ENCODE assay signal across 21 cellular contexts in the genomic region with DNA sequence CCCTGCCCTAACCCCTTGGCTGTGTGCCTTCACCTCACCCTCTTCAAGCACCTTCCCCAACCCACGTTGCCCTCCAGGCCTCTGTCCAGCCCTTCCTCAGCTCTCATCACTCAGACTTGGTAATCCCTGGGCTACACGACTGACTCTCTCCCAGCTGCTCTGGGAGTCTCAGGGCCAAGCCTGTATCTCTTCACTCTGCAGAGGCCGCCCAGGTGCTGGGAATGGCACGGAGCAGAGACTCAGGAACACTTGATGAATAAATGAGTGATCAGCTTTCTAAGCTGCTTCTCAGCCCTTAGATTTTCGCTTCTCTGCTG. TPM values are rescaled to one million over a fixed set of nuclear protein-coding genes. Genes with fewer than 3 reads are reported as not detected.
DNase-seq lines count a peak whose midpoint lies in the region; ATAC-seq and TF ChIP-seq lines count a peak whose summit lies in the region.
"Had no signal": no experiment of that assay in that cellular context is flagged by ENCODE, and none has a peak within 500 bp of the region (broad histone marks: within the 10 kb centered on the region; RNA-seq: fewer than 3 reads in every experiment).

No MANE protein-coding gene starts in this region.

- no peak overlapping the region for H2AK5ac ChIP-seq in H9 (ENCODE audit: insufficient read length, low read length)

- no peak overlapping the region for H3K23ac ChIP-seq in H9 (ENCODE audit: insufficient read length, low read depth, low read length)

- no peak overlapping the region for H4K8ac ChIP-seq in H9 (replicated peaks; ENCODE audit: insufficient read length, low read depth, low read length)

- H2BK12ac ChIP-seq in H9 (ENCODE audit: insufficient read length, low read depth, low read length), result no peak overlapping the region

- 0 out of 7 replicates have a peak, but pooled peaks cover 0 to 3% (median 0%) of the 10 kb centered on the region in 3 experiments for H3K36me3 Mint-ChIP-seq in H9 (ENCODE audit: insufficient read depth in 1 of 3, low read depth in 3 of 3)
- H3K36me3 Mint-ChIP-seq in neural progenitor cell, result no peaks in the 10 kb centered on the region

- WGBS in H9 (ENCODE audit: extremely low coverage, insufficient read length, low lambda C conversion rate), result no CpG with 5 or more reads among the region's 5 CpGs

- DNase-seq in H9 (no peak), WERI-Rb-1 (peak; percentile 52), neural progenitor cell (ENCODE audit: low spot score) (no peak), upper lobe of right lung (peak; percentile 37), LoVo (ENCODE audit: low spot score) (no peak), hippocampal formation (lab: John Stamatoyannopoulos, UW) (no peak)
- DNase-seq: C1 segment of cervical spinal cord, DMS79, H7, Kasumi-1, MM.1S, NCI-H1092 treated with DMSO at 0.1 percent for 48 hours, NCI-H146, NCI-H2029 treated with DMSO at 0.1 percent for 48 hours, NCI-H2171 treated with DMSO at 0.1 percent for 48 hours, NCI-H446 treated with DMSO at 0.1 percent for 48 hours, PC-3 had no signal

- no peak overlapping the region for H3K4ac ChIP-seq in H9 (ENCODE audit: low read depth, low read length)

- intact Hi-C loops in upper lobe of right lung (cut with DNase I), result no loop called here

- H3K9me3 Mint-ChIP-seq in H9, result no peaks in the 10 kb centered on the region; a peak in 1 of 5 replicates
- H3K9me3 Mint-ChIP-seq in neural progenitor cell, result no peaks in the 10 kb centered on the region

- no peak overlapping the region for H3T11ph ChIP-seq in H9 (ENCODE audit: low read length)

- H3K27ac ChIP-seq in H9 (ENCODE audit: insufficient read length, low read depth, low read length), result no peak overlapping the region
- peak overlapping the region; percentile 11 for H3K27ac ChIP-seq in WERI-Rb-1
- no peak overlapping the region for H3K27ac ChIP-seq in neural progenitor cell
- H3K27ac ChIP-seq in upper lobe of right lung, result no peak overlapping the region
- H3K27ac ChIP-seq: RWPE1 had no signal

- H3F3A ChIP-seq in neural progenitor cell (ENCODE audit: low read depth), result peaks cover 66% of the 10 kb centered on the region

- H3K9ac ChIP-seq in H9 (ENCODE audit: extremely low read depth, insufficient read length, low read length), result no peak overlapping the region
- no peak overlapping the region for H3K9ac ChIP-seq in neural progenitor cell

- no peak overlapping the region for H3K4me3 ChIP-seq in WERI-Rb-1 (ENCODE audit: low read depth, low read length)
- H3K4me3 ChIP-seq in neural progenitor cell, result no peak overlapping the region
- no peak overlapping the region for H3K4me3 ChIP-seq in upper lobe of right lung

- no peak overlapping the region; the same call in 1 of the 2 replicates for H3K14ac ChIP-seq in H9 (ENCODE audit: insufficient read depth, low read length)

- H2BK120ac ChIP-seq in H9 (ENCODE audit: low read depth, low read length, poor library complexity, severe bottlenecking), result no peak overlapping the region

- ATAC-seq in upper lobe of right lung (no peak), HG03280 (IDR thresholded peaks at IDR 0.05; ENCODE audit: unreplicated experiment) (no peak)
- ATAC-seq: PC-3 had no signal

- H2BK5ac ChIP-seq in H9 (ENCODE audit: insufficient read length, low read length), result no peak overlapping the region

- no peak overlapping the region for H4K91ac ChIP-seq in H9 (ENCODE audit: insufficient read length, low read depth, low read length)

- H3K27ac Mint-ChIP-seq in H9 (peak overlapping the region; percentile 3 to 60 (median 44); a peak in 3 of 7 replicates), neural progenitor cell (peak overlapping the region; percentile 97)
- H3K27ac Mint-ChIP-seq: IgD-negative memory B cell had no signal

- H3K4me3 Mint-ChIP-seq in H9 (peak overlapping the region in 1 of 2 experiments; percentile 30; a peak in 1 of 5 replicates), neural progenitor cell (peak overlapping the region; percentile 33)
- H3K4me3 Mint-ChIP-seq: IgD-negative memory B cell had no signal

- H2BK15ac ChIP-seq in H9 (ENCODE audit: low read depth, low read length), result no peak overlapping the region

- H3K56ac ChIP-seq in H9 (ENCODE audit: insufficient read length, low read depth, low read length), result no peak overlapping the region

- H2BK20ac ChIP-seq in H9 (ENCODE audit: low read depth, low read length, poor library complexity, severe bottlenecking), result no peak overlapping the region

- H3K4me2 ChIP-seq in H9 (ENCODE audit: insufficient read depth, insufficient read length, low read length) (no peak overlapping the region), neural progenitor cell (no peak overlapping the region)

- H3K27me3 ChIP-seq in H9 (ENCODE audit: insufficient read depth, low read length), result no peaks in the 10 kb centered on the region
- H3K27me3 ChIP-seq in WERI-Rb-1 (ENCODE audit: insufficient read depth, low read depth, severe bottlenecking), result no peaks in the 10 kb centered on the region
- no peaks in the 10 kb centered on the region for H3K27me3 ChIP-seq in neural progenitor cell
- H3K27me3 ChIP-seq in upper lobe of right lung, result no peaks in the 10 kb centered on the region

- H3K23me2 ChIP-seq in H9 (ENCODE audit: insufficient read length, low read depth, low read length, poor library complexity, severe bottlenecking), result no peaks in the 10 kb centered on the region

- H3K27me3 Mint-ChIP-seq in H9 (ENCODE audit: low read depth) (peaks cover 8% of the 10 kb centered on the region), neural progenitor cell (ENCODE audit: insufficient read depth, low read depth) (peaks cover 14% of the 10 kb centered on the region)

- H3K9me3 ChIP-seq in H9 (ENCODE audit: control insufficient read depth, low read depth, low read length), result no peaks in the 10 kb centered on the region
- no peaks in the 10 kb centered on the region for H3K9me3 ChIP-seq in WERI-Rb-1 (ENCODE audit: severe bottlenecking)
- H3K9me3 ChIP-seq in neural progenitor cell (ENCODE audit: low read depth), result no peaks in the 10 kb centered on the region
- H3K9me3 ChIP-seq in upper lobe of right lung, result no peaks in the 10 kb centered on the region

- H3K36me3 ChIP-seq in WERI-Rb-1, result no peaks in the 10 kb centered on the region
- H3K36me3 ChIP-seq in neural progenitor cell, result no peaks in the 10 kb centered on the region
- no peaks in the 10 kb centered on the region for H3K36me3 ChIP-seq in upper lobe of right lung

- H4K5ac ChIP-seq in H9 (ENCODE audit: insufficient read length, low read depth, low read length), result no peak overlapping the region

- no peak for TF ChIP-seq CTCF in H9 (conservative IDR thresholded peaks at IDR 0.05)
- TF ChIP-seq CTCF in WERI-Rb-1 (IDR thresholded peaks at IDR 0.05; ENCODE audit: low read depth, low read length), result no peak
- no peak for TF ChIP-seq CTCF in neural progenitor cell (IDR thresholded peaks at IDR 0.05)
- TF ChIP-seq CTCF in upper lobe of right lung (IDR thresholded peaks at IDR 0.05), result no peak

- peaks cover 3% of the 10 kb centered on the region for H3K4me1 ChIP-seq in H9 (ENCODE audit: insufficient read depth, low read length)
- H3K4me1 ChIP-seq in neural progenitor cell, result peaks cover 73% of the 10 kb centered on the region
- no peaks in the 10 kb centered on the region for H3K4me1 ChIP-seq in upper lobe of right lung

- no peaks in the 10 kb centered on the region for H3K79me1 ChIP-seq in H9 (ENCODE audit: insufficient read depth, low read depth, low read length, poor library complexity, severe bottlenecking)

- H4K20me1 ChIP-seq in H9 (ENCODE audit: control insufficient read depth, insufficient read depth, insufficient read length), result no peaks in the 10 kb centered on the region
- peaks cover under 1% of the 10 kb centered on the region for H4K20me1 ChIP-seq in neural progenitor cell (ENCODE audit: low read depth)

- H3K18ac ChIP-seq in H9 (ENCODE audit: insufficient read length, low read depth, low read length), result no peak overlapping the region

- H2AFZ ChIP-seq in H9 (ENCODE audit: low read length) (no peak overlapping the region), neural progenitor cell (replicated peaks) (no peak overlapping the region)

- peaks cover 55 to 70% of the 10 kb centered on the region in 2 experiments for H3K4me1 Mint-ChIP-seq in H9
- peaks cover 86% of the 10 kb centered on the region for H3K4me1 Mint-ChIP-seq in neural progenitor cell

- H3K79me2 ChIP-seq in H9 (ENCODE audit: insufficient read depth, low read length) (no peaks in the 10 kb centered on the region), neural progenitor cell (ENCODE audit: low read depth) (no peaks in the 10 kb centered on the region)

RNA-seq across cellular contexts. Expression of a gene that starts 15.1 kb away (rescaled TPM):
- total RNA-seq in H9 (2021) (0.59 and 0.75 TPM in 2 replicates), neural progenitor cell (ENCODE audit: low replicate concordance) (0.77 and 1.1 TPM in 2 replicates), upper lobe of right lung (1.3 TPM)
- total RNA-seq: A673 had no signal

RNA-seq across cellular contexts. Expression of a gene that starts 24.0 kb away (rescaled TPM):
- total RNA-seq in H9 (2021), result 2.6 and 2.9 TPM in 2 replicates
- 0.32 and 1.2 TPM in 2 replicates for total RNA-seq in neural progenitor cell (ENCODE audit: low replicate concordance)
- total RNA-seq in upper lobe of right lung, result 1.6 TPM

Comparison
In these comparisons a context has a peak if more than half of its experiments do, and no peak if none do; other contexts are left out.
1. DNase-seq: peak in WERI-Rb-1 (single experiment) and upper lobe of right lung (single experiment); none in H9 (single experiment), neural progenitor cell (single experiment), LoVo (single experiment) and hippocampal formation (0 of 2).